Comparison of ENCODE assay signal across 17 cellular contexts in the genomic region with DNA sequence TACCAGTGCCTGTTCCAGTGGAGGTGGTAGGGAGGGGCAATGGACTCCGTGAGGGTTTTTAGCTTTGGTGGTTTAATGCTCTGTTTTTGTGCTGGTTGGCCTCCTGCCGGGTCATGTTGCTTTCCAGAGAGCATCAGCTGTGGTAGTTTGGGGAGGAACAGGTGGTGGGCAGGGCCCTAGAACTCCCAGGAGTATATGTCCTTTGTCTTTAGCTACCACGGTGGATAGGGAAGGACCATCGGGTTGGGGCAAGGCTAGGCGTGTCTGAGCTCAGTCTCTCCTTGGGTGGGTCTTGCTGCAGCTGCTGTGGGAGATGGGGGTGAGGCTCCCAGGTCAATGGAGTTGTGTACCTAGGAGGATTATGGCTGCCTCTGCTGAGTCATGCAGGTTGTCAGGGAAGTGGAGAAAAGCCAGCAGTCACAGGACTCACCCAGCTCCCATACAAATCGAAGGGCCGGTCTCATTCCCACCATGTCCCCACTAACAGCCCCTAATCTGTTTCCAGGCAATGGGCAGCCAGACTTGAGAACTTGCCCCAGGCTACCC. TPM values are rescaled to one million over a fixed set of nuclear protein-coding genes. Genes with fewer than 3 reads are reported as not detected.
A peak's percentile ranks its signal among the peaks of the same experiment; 100 is the strongest.
DNase-seq lines count a peak whose midpoint lies in the region; ATAC-seq and TF ChIP-seq lines count a peak whose summit lies in the region.
"Had no signal": no experiment of that assay in that cellular context is flagged by ENCODE, and none has a peak within 500 bp of the region (broad histone marks: within the 10 kb centered on the region; RNA-seq: fewer than 3 reads in every experiment).

No MANE protein-coding gene starts in this region.

- no peak for ATAC-seq in HG03196 (IDR thresholded peaks at IDR 0.05; ENCODE audit: unreplicated experiment)

- TF ChIP-seq CTCF in endodermal cell (conservative IDR thresholded peaks at IDR 0.05) (no peak), neural progenitor cell (IDR thresholded peaks at IDR 0.05) (no peak), hepatocyte (IDR thresholded peaks at IDR 0.05; ENCODE audit: poor library complexity) (no peak)

- peaks cover 57% of the 10 kb centered on the region for H3K9me3 Mint-ChIP-seq in endodermal cell
- H3K9me3 Mint-ChIP-seq in neural progenitor cell: peaks cover 29% of the 10 kb centered on the region

- H4K20me1 ChIP-seq in neural progenitor cell (ENCODE audit: low read depth) (no peaks in the 10 kb centered on the region), hepatocyte (ENCODE audit: insufficient read depth, poor library complexity, severe bottlenecking) (no peaks in the 10 kb centered on the region)

- H3K9me2 ChIP-seq in hepatocyte (replicated peaks; ENCODE audit: insufficient read depth): no peaks in the 10 kb centered on the region

- no peak overlapping the region for H3K4me2 ChIP-seq in neural progenitor cell
- H3K4me2 ChIP-seq in hepatocyte: no peak overlapping the region
- H3K4me2 ChIP-seq: PC-9 had no signal

- peaks cover 72% of the 10 kb centered on the region for H3K36me3 Mint-ChIP-seq in endodermal cell (ENCODE audit: low read depth)
- peaks cover 2% of the 10 kb centered on the region for H3K36me3 Mint-ChIP-seq in neural progenitor cell
- H3K36me3 Mint-ChIP-seq: CD14-positive monocyte had no signal

- peak; percentile 23 for DNase-seq in LHCN-M2 (ENCODE audit: low read depth)
- peak; percentile 83 for DNase-seq in NCI-H2171 (lab: John Stamatoyannopoulos, UW)
- no peak for DNase-seq in endodermal cell
- DNase-seq in neural progenitor cell (ENCODE audit: low spot score): no peak
- DNase-seq in hepatocyte (ENCODE audit: low spot score): no peak
- no peak for DNase-seq in NK-92 (lab: John Stamatoyannopoulos, UW; ENCODE audit: unreplicated experiment)
- DNase-seq: ACHN, AML-193, COR-L47, H7, NCI-H1436, NCI-H2029 treated with DMSO at 0.1 percent for 48 hours, NCI-H446 treated with DMSO at 0.1 percent for 48 hours, NCI-H82, PC-9 had no signal

- H3K9ac ChIP-seq in endodermal cell (ENCODE audit: extremely low read depth, low read length, poor library complexity, severe bottlenecking) (no peak overlapping the region), neural progenitor cell (no peak overlapping the region)

- H2AFZ ChIP-seq in neural progenitor cell (replicated peaks): no peak overlapping the region
- no peak overlapping the region for H2AFZ ChIP-seq in hepatocyte
- H2AFZ ChIP-seq: PC-9 had no signal

- peaks cover 38% of the 10 kb centered on the region for H3K36me3 ChIP-seq in endodermal cell (ENCODE audit: control insufficient read depth, insufficient read depth, low read length)
- H3K36me3 ChIP-seq in neural progenitor cell: no peaks in the 10 kb centered on the region
- no peaks in the 10 kb centered on the region for H3K36me3 ChIP-seq in hepatocyte (replicated peaks; ENCODE audit: insufficient read depth, low read depth)

- H3K4me1 ChIP-seq in endodermal cell (ENCODE audit: control insufficient read depth, insufficient read depth, low read length) (peaks cover 3% of the 10 kb centered on the region), neural progenitor cell (no peaks in the 10 kb centered on the region), hepatocyte (ENCODE audit: insufficient read depth) (no peaks in the 10 kb centered on the region)

- H3K4me3 Mint-ChIP-seq in endodermal cell: no peak overlapping the region
- H3K4me3 Mint-ChIP-seq in neural progenitor cell: no peak overlapping the region
- H3K4me3 Mint-ChIP-seq: CD14-positive monocyte had no signal

- no peaks in the 10 kb centered on the region for H3F3A ChIP-seq in neural progenitor cell (ENCODE audit: low read depth)

- no peaks in the 10 kb centered on the region for H3K27me3 ChIP-seq in endodermal cell (ENCODE audit: control insufficient read depth, insufficient read depth, low read length, poor library complexity, severe bottlenecking)
- no peaks in the 10 kb centered on the region for H3K27me3 ChIP-seq in neural progenitor cell
- no peaks in the 10 kb centered on the region for H3K27me3 ChIP-seq in hepatocyte

- H3K27me3 Mint-ChIP-seq in endodermal cell (ENCODE audit: insufficient read depth) (peaks cover 1% of the 10 kb centered on the region), neural progenitor cell (ENCODE audit: insufficient read depth, low read depth) (no peaks in the 10 kb centered on the region)

- no peak overlapping the region for H3K27ac ChIP-seq in endodermal cell (ENCODE audit: low read depth, low read length)
- no peak overlapping the region for H3K27ac ChIP-seq in neural progenitor cell
- H3K27ac ChIP-seq in hepatocyte: no peak overlapping the region
- H3K27ac ChIP-seq: PC-9 had no signal

- peaks cover 73% of the 10 kb centered on the region for H3K9me3 ChIP-seq in endodermal cell (ENCODE audit: control insufficient read depth, low read length)
- H3K9me3 ChIP-seq in neural progenitor cell (ENCODE audit: low read depth): no peaks in the 10 kb centered on the region
- no peaks in the 10 kb centered on the region for H3K9me3 ChIP-seq in hepatocyte (ENCODE audit: low read depth)

- peak overlapping the region; percentile 12 for H3K4me3 ChIP-seq in endodermal cell (ENCODE audit: low read length)
- no peak overlapping the region for H3K4me3 ChIP-seq in neural progenitor cell
- H3K4me3 ChIP-seq in hepatocyte: no peak overlapping the region
- H3K4me3 ChIP-seq: PC-9 had no signal

- H3K79me2 ChIP-seq in neural progenitor cell (ENCODE audit: low read depth) (no peaks in the 10 kb centered on the region), hepatocyte (no peaks in the 10 kb centered on the region)

- peak overlapping the region; percentile 35 for H3K27ac Mint-ChIP-seq in endodermal cell
- peak overlapping the region; percentile 55 for H3K27ac Mint-ChIP-seq in neural progenitor cell
- H3K27ac Mint-ChIP-seq: CD14-positive monocyte had no signal

- H3K4me1 Mint-ChIP-seq in endodermal cell (peaks cover 9% of the 10 kb centered on the region), neural progenitor cell (peaks cover 16% of the 10 kb centered on the region)
- H3K4me1 Mint-ChIP-seq: CD14-positive monocyte had no signal

- WGBS in endodermal cell (ENCODE audit: insufficient coverage in 1 of 2, insufficient read length in 1 of 2), 2 experiments: 94 to 96% methylated on average over 5 to 7 of the region's 7 CpGs
- 97% methylated on average over 7 of the region's 7 CpGs for WGBS in hepatocyte (ENCODE audit: low lambda C conversion rate, missing lambda C conversion rate)

RNA-seq across cellular contexts. Expression of a gene that starts 39.0 kb away (rescaled TPM):
- total RNA-seq in LHCN-M2 (2014; rRNA removed) (0.23 and 0.51 TPM in 2 replicates), endodermal cell (10 to 100 TPM; 10.7 to 10.8 TPM), neural progenitor cell (ENCODE audit: low replicate concordance) (0.59 and 0.75 TPM in 2 replicates), hepatocyte (0.88 and 2.5 TPM in 2 replicates)
- 0.10 TPM for polyA plus RNA-seq in LHCN-M2 (2012)
- polyA plus RNA-seq in endodermal cell (2013, experiment 1 of 2): 3.9 TPM
- 5.7 TPM for polyA plus RNA-seq in endodermal cell (2013, experiment 2 of 2)
- polyA plus RNA-seq in hepatocyte: 2.2 and 3.2 TPM in 2 replicates
- total RNA-seq: PC-9 had no signal
- polyA plus RNA-seq: CD14-positive monocyte had no signal

Comparison
In these comparisons a context has a peak if more than half of its experiments do, and no peak if none do; other contexts are left out.
1. DNase-seq: peak in LHCN-M2 (single experiment) and NCI-H2171 (single experiment); none in endodermal cell (single experiment), neural progenitor cell (single experiment), hepatocyte (single experiment) and NK-92 (single experiment).